ENCODE assay signal across 16 cellular contexts in the genomic region with DNA sequence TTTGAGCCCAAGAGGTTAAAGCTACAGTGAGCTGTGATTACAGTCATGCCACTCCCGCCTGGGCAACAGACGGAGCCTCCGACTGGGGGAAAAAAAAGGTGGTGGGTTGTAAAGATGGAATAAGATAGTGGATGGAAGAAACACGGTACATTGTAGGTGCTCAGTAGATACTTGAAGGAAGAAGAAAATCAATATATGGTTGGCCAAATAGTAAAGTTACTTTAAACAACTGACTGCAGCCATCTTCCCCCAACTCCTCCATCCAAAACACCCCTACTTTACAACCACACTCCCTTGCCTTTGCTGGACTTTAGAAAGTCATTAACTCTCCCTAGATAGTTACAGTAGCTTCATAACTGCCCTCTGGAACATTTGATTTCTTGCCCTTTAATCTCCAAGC.
"Had no signal": no experiment of that assay in that cellular context is flagged by ENCODE, and none has a peak within 500 bp of the region (broad histone marks: within the 10 kb centered on the region; RNA-seq: fewer than 3 reads in every experiment).

No MANE protein-coding gene starts in this region.

- H3K4me3 Mint-ChIP-seq: stimulated activated naive B cell treated with anti-CD40 and anti-IgM and Interleukin-4, amounts not matched to agents 10 μg/mL and 1 μg/mL and 100 μg/mL, for 72 hours had no signal

- H3K9me3 ChIP-seq: colonic mucosa, esophagus squamous epithelium, tibial nerve had no signal

- H3K27me3 ChIP-seq: colonic mucosa, esophagus squamous epithelium, tibial nerve had no signal

- H3K4me3 ChIP-seq: colonic mucosa, esophagus squamous epithelium, tibial nerve had no signal

- H3K27ac ChIP-seq: colonic mucosa, esophagus squamous epithelium, tibial nerve had no signal

- H3K27ac Mint-ChIP-seq: stimulated activated naive B cell treated with anti-CD40 and anti-IgM and Interleukin-4, amounts not matched to agents 10 μg/mL and 1 μg/mL and 100 μg/mL, for 72 hours had no signal

- H3K27me3 Mint-ChIP-seq: stimulated activated naive B cell treated with anti-CD40 and anti-IgM and Interleukin-4, amounts not matched to agents 10 μg/mL and 1 μg/mL and 100 μg/mL, for 72 hours had no signal

- H3K9me3 Mint-ChIP-seq: activated naive CD4-positive, alpha-beta T cell treated with anti-CD3 and anti-CD28 coated beads, Interleukin-2, amount 50 U/mL, for 72 hours; stimulated activated naive B cell treated with anti-CD40 and anti-IgM and Interleukin-4, amounts not matched to agents 10 μg/mL and 1 μg/mL and 100 μg/mL, for 72 hours had no signal

- DNase-seq: activated CD4-positive, alpha-beta T cell treated with anti-CD3 and anti-CD28 coated beads, Interleukin-2, amount 50 U/mL, for 4 hours; activated CD4-positive, CD25-positive, alpha-beta regulatory T cell; activated T-cell treated with anti-CD3 and anti-CD28 coated beads, Interleukin-2, amount 50 U/mL, for 1 hour; amygdala; central memory CD4-positive, alpha-beta T cell; colonic mucosa; esophagus squamous epithelium; hypothalamus; kidney glomerular epithelial cell; midbrain; nucleus accumbens; posterior cingulate gyrus; stimulated activated CD4-positive, alpha-beta T cell treated with anti-CD3 and anti-CD28 coated beads, Interleukin-4, amount 100 ng/mL, for 1 hour; stimulated activated naive B cell treated with anti-CD40 and anti-IgM and Interleukin-4, amounts not matched to agents 10 μg/mL and 1 μg/mL and 100 μg/mL, for 72 hours had no signal

- ATAC-seq: activated naive CD4-positive, alpha-beta T cell treated with anti-CD3 and anti-CD28 coated beads, Interleukin-2, amount 50 U/mL, for 72 hours; stimulated activated naive B cell treated with anti-CD40 and anti-IgM and Interleukin-4, amounts not matched to agents 10 μg/mL and 1 μg/mL and 100 μg/mL, for 72 hours had no signal
